In genomic region chr19:19372656-19373416, GRCh38 we compare ENCODE assay signal across 8 cellular contexts. TPM values are rescaled to one million over a fixed set of nuclear protein-coding genes. Genes with fewer than 3 reads are reported as not detected.
DNase-seq lines count a peak whose midpoint lies in the region; ATAC-seq and TF ChIP-seq lines count a peak whose summit lies in the region.

No MANE protein-coding gene starts in this region.

- H3K4me1 ChIP-seq in Panc1 (ENCODE audit: control insufficient read depth, insufficient read depth, low read length) (no peaks in the 10 kb centered on the region), lower lobe of right lung (peaks cover 31% of the 10 kb centered on the region), vagina (peaks cover 16% of the 10 kb centered on the region)

- CTCF ChIA-PET in Panc1 (lab: Charles Lee), result no interaction called here

- POLR2A ChIA-PET in Panc1 (lab: Charles Lee), result no interaction called here

- H3K27me3 ChIP-seq in Panc1 (ENCODE audit: control insufficient read depth, insufficient read depth, low read length), result no peaks in the 10 kb centered on the region
- H3K27me3 ChIP-seq in brain microvascular endothelial cell (replicated peaks), result no peaks in the 10 kb centered on the region
- no peaks in the 10 kb centered on the region for H3K27me3 ChIP-seq in lower lobe of right lung (ENCODE audit: low read depth)
- H3K27me3 ChIP-seq in vagina, result no peaks in the 10 kb centered on the region

- H3K4me3 ChIP-seq in Panc1 (ENCODE audit: low read depth in 2 of 2, low read length in 2 of 2) (no peak overlapping the region), brain microvascular endothelial cell (ENCODE audit: low read depth, low read length) (no peak overlapping the region), lower lobe of right lung (peak overlapping the region; percentile 20), vagina (no peak overlapping the region)

- ATAC-seq in GM18858 (IDR thresholded peaks at IDR 0.05; ENCODE audit: unreplicated experiment), result peak; percentile 68
- ATAC-seq in HG03095 (IDR thresholded peaks at IDR 0.05; ENCODE audit: unreplicated experiment), result peak; percentile 92
- peak; percentile 63; the same call in 1 of the 2 replicates for ATAC-seq in Panc1
- peak; percentile 89 to 94 for ATAC-seq in lower lobe of right lung
- no peak for ATAC-seq in GM19328 (IDR thresholded peaks at IDR 0.05; ENCODE audit: unreplicated experiment)

- in situ Hi-C loops in Panc1 (cut with HindIII; ENCODE audit: low pct_unique_long_range_greater_than_20kb, low sequenced_read_pairs) (no loop called here), brain microvascular endothelial cell (cut with HindIII; ENCODE audit: low pct_ligation_motif_present, low sequenced_read_pairs) (no loop called here)

- TF ChIP-seq POLR2A in vagina (IDR thresholded peaks at IDR 0.05), result no peak

- H3K36me3 ChIP-seq in Panc1 (ENCODE audit: control insufficient read depth, insufficient read depth, low read length) (no peaks in the 10 kb centered on the region), brain microvascular endothelial cell (replicated peaks) (no peaks in the 10 kb centered on the region), lower lobe of right lung (no peaks in the 10 kb centered on the region), vagina (no peaks in the 10 kb centered on the region)

- no peaks in the 10 kb centered on the region for H3K9me3 ChIP-seq in Panc1 (ENCODE audit: control insufficient read depth, insufficient read depth, low read depth, low read length)
- no peaks in the 10 kb centered on the region for H3K9me3 ChIP-seq in lower lobe of right lung
- H3K9me3 ChIP-seq in vagina, result no peaks in the 10 kb centered on the region

- DNase-seq in AML-193 (lab: John Stamatoyannopoulos, UW) (peak; percentile 95), Panc1 (ENCODE audit: low read depth, low spot score) (no peak), brain microvascular endothelial cell (peak; percentile 37), lower lobe of right lung (peak; percentile 86), vagina (ENCODE audit: extremely low spot score in 2 of 2) (no peak)

- H3K27ac ChIP-seq in Panc1 (ENCODE audit: low read length) (no peak overlapping the region), brain microvascular endothelial cell (no peak overlapping the region), lower lobe of right lung (peak overlapping the region; percentile 86), vagina (peak overlapping the region; percentile 42)

- intact Hi-C loops in Panc1 (cut with micrococcal nuclease; ENCODE audit: unreplicated experiment) (no loop called here), lower lobe of right lung (cut with DNase I) (no loop called here), vagina (cut with DNase I) (no loop called here)

- no TSS peak for BruUV-seq in Panc1 (replicated peaks; lab: Mats Ljungman, UMichigan)

- TF ChIP-seq CTCF in Panc1 (IDR thresholded peaks at IDR 0.05), result no peak
- TF ChIP-seq CTCF in brain microvascular endothelial cell (IDR thresholded peaks at IDR 0.05; ENCODE audit: low read depth, low read length, missing control alignments), result no peak
- TF ChIP-seq CTCF in lower lobe of right lung (IDR thresholded peaks at IDR 0.05), result no peak
- TF ChIP-seq CTCF in vagina (IDR thresholded peaks at IDR 0.05), result no peak

RNA-seq across cellular contexts. Expression of gene GATAD2A, which starts 32.6 kb away (rescaled TPM):
- total RNA-seq in Panc1 (2021; ENCODE audit: unreplicated experiment) (99.6 TPM), lower lobe of right lung (84.0 TPM), vagina (49.6 TPM)
- 56.1 TPM for polyA plus RNA-seq in Panc1 (2012; ENCODE audit: insufficient read length)

RNA-seq across cellular contexts. Expression of gene MAU2, which starts 52.2 kb away (rescaled TPM):
- total RNA-seq in Panc1 (2021; ENCODE audit: unreplicated experiment), result 38.0 TPM
- polyA plus RNA-seq in Panc1 (2012; ENCODE audit: insufficient read length), result 37.7 TPM
- total RNA-seq in lower lobe of right lung, result 69.7 TPM
- total RNA-seq in vagina, result 55.2 TPM

RNA-seq across cellular contexts. Expression of gene SUGP1, which starts 52.5 kb away (rescaled TPM):
- total RNA-seq in Panc1 (2021; ENCODE audit: unreplicated experiment) (41.5 TPM), lower lobe of right lung (41.4 TPM), vagina (25.5 TPM)
- polyA plus RNA-seq in Panc1 (2012; ENCODE audit: insufficient read length), result 38.4 TPM

Comparison
In these comparisons a context has a peak if more than half of its experiments do, and no peak if none do; other contexts are left out.
1. DNase-seq: peak in AML-193 (2 of 2), brain microvascular endothelial cell (single experiment) and lower lobe of right lung (single experiment); none in Panc1 (single experiment) and vagina (0 of 2).
2. H3K27ac ChIP-seq: peak in lower lobe of right lung (single experiment) and vagina (single experiment); none in Panc1 (single experiment) and brain microvascular endothelial cell (single experiment).